31 cellular contexts compared by ENCODE assay signal in the genomic region with DNA sequence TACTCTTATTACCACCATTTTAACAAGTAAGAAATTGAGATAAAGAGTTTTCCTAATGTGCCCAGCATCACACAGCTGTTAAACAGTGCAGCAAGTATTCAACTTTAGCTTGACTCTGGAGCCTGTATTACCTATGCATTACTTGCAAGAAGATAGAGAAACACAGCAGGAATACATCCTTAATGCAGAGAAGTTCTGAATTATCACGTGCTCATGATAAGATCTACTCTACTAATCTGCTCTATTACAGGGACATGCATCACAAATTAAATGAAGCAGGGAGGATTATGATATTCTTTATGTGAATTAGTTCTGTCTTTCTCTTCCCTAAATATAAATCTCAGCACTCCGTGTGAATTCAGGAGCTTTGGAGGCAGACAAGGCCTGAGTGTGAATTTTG.
"Had no signal": no experiment of that assay in that cellular context is flagged by ENCODE, and none has a peak within 500 bp of the region (broad histone marks: within the 10 kb centered on the region; RNA-seq: fewer than 3 reads in every experiment).

No MANE protein-coding gene starts in this region.

- H3K27me3 ChIP-seq: adrenal gland, body of pancreas, brain microvascular endothelial cell, breast epithelium had no signal

- H3K9me3 ChIP-seq: adrenal gland, body of pancreas, breast epithelium had no signal

- ATAC-seq: activated CD8-positive, alpha-beta T cell treated with anti-CD3 and anti-CD28 coated beads for 36 hours; activated naive CD4-positive, alpha-beta T cell treated with anti-CD3 and anti-CD28 coated beads, Interleukin-2, amount 50 U/mL, for 72 hours; activated T-cell treated with anti-CD3 and anti-CD28 coated beads, Interleukin-2, amount 50 U/mL, for 4 hours; activated T-cell treated with anti-CD3 and anti-CD28 coated beads, Interleukin-2, amount 50 U/mL, for 72 hours; activated T-helper 17 cell treated with anti-CD3 and anti-CD28 coated beads, Interleukin-2, amount 50 U/mL, for 72 hours; body of pancreas had no signal

- H3K36me3 ChIP-seq: adrenal gland, brain microvascular endothelial cell, breast epithelium had no signal

- H3K4me3 ChIP-seq: adrenal gland, body of pancreas, breast epithelium had no signal

- H3K27ac ChIP-seq: adrenal gland, body of pancreas, brain microvascular endothelial cell, breast epithelium, VCaP had no signal

- H3K4me1 ChIP-seq: adrenal gland, breast epithelium had no signal

- DNase-seq: activated B cell treated with CpG ODN at 0.5 μM for 24 hours; activated CD4-positive, alpha-beta memory T cell treated with anti-CD3 and anti-CD28 coated beads for 36 hours; activated CD4-positive, alpha-beta T cell treated with anti-CD3 and anti-CD28 coated beads for 4 hours; activated CD4-positive, alpha-beta T cell treated with anti-CD3 and anti-CD28 coated beads, Interleukin-2, amount 10 ng/mL, durations not matched to agents 24 days and 14 days; activated CD4-positive, alpha-beta T cell treated with anti-CD3 and anti-CD28 coated beads, Interleukin-2, amount 50 U/mL, for 1 hour; activated CD4-positive, alpha-beta T cell treated with anti-CD3 and anti-CD28 coated beads, Interleukin-2, amount 50 U/mL, for 4 hours; activated CD4-positive, CD25-positive, alpha-beta regulatory T cell treated with anti-CD3 and anti-CD28 coated beads, Interleukin-2, amount 50 U/mL, for 72 hours; activated CD8-positive, alpha-beta memory T cell treated with anti-CD3 and anti-CD28 coated beads, Interleukin-2, amount 50 U/mL, for 4 hours; activated CD8-positive, alpha-beta T cell treated with anti-CD3 and anti-CD28 coated beads for 36 hours; activated effector memory CD4-positive, alpha-beta T cell treated with anti-CD3 and anti-CD28 coated beads, Interleukin-2, amount 50 U/mL, for 16 hours; activated gamma-delta T cell treated with Interleukin-2 at 50 U/mL for 16 hours; activated naive CD4-positive, alpha-beta T cell; activated naive CD4-positive, alpha-beta T cell treated with anti-CD3 and anti-CD28 coated beads for 36 hours; activated naive CD4-positive, alpha-beta T cell treated with anti-CD3 and anti-CD28 coated beads, Interleukin-2, amount 50 U/mL, for 16 hours; activated naive CD8-positive, alpha-beta T cell treated with anti-CD3 and anti-CD28 coated beads for 36 hours; activated T-cell treated with anti-CD3 and anti-CD28 coated beads for 4 hours; activated T-cell treated with anti-CD3 and anti-CD28 coated beads, Interleukin-2, amount 50 U/mL, for 1 hour; activated T-cell treated with anti-CD3 and anti-CD28 coated beads, Interleukin-2, amount 50 U/mL, for 4 hours; activated T-cell treated with anti-CD3 and anti-CD28 coated beads, Interleukin-2, amount 50 U/mL, for 72 hours; adrenal gland; amniotic stem cell; aorta; body of pancreas; brain microvascular endothelial cell; central memory CD4-positive, alpha-beta T cell; T-helper 2 cell; T-helper 9 cell had no signal
